In the genomic region with DNA sequence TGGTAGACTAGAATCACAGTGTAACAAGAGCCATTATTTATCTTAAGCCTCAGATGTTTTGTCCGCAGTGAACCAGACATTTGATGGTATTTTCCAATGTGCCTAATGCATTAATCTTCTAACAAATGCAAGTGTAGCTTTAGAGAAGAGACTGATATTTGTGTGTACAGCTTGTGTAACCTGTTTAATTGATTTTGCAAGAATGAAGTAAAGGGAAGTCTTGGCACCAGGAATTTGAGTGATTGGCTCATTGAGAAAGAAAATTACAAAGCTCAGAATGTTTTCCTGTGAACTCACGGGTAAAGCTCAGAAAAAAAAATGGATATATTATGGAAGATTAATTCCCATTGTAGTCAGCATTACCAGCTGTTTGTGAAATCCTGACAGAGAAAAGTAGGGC, we compare ENCODE assay signal across 17 cellular contexts.
DNase-seq lines count a peak whose midpoint lies in the region; ATAC-seq lines count a peak whose summit lies in the region.
"Had no signal": no experiment of that assay in that cellular context is flagged by ENCODE, and none has a peak within 500 bp of the region (broad histone marks: within the 10 kb centered on the region; RNA-seq: fewer than 3 reads in every experiment).

No MANE protein-coding gene starts in this region.

- DNase-seq in AML-193 (lab: John Stamatoyannopoulos, UW) (peak; percentile 73 to 77), G401 (ENCODE audit: low spot score) (peak; percentile 11), NCI-H2171 (lab: John Stamatoyannopoulos, UW) (peak; percentile 5), SKM-1 treated with dmso at 0.1 percent for 144 hours (lab: John Stamatoyannopoulos, UW; ENCODE audit: unreplicated experiment) (peak; percentile 62), cerebellum (ENCODE audit: low spot score) (no peak)
- no peak for DNase-seq in NK-92 treated with Interleukin-12 subunit alpha and Interleukin-12 subunit beta, amount 100 ng/mL, for 24 hours (lab: John Stamatoyannopoulos, UW)
- DNase-seq: BE2C; CD4-positive, CD25-positive, alpha-beta regulatory T cell; DMS79; KG1; NCI-H1417; NCI-H187 treated with DMSO at 0.1 percent for 48 hours; NCI-H526; SJCRH30 had no signal

- ATAC-seq in HG03097 (IDR thresholded peaks at IDR 0.05; ENCODE audit: low FRiP score, unreplicated experiment) = no peak
- ATAC-seq: A549, Panc1 had no signal

- in situ Hi-C loops in G401 (cut with HindIII; ENCODE audit: low sequenced_read_pairs) = no loop called here

Comparison
In these comparisons a context has a peak if more than half of its experiments do, and no peak if none do; other contexts are left out.
1. DNase-seq: peak in AML-193 (2 of 2), G401 (single experiment), NCI-H2171 (single experiment) and SKM-1 treated with dmso at 0.1 percent for 144 hours (single experiment); none in cerebellum (single experiment) and NK-92 treated with Interleukin-12 subunit alpha and Interleukin-12 subunit beta, amount 100 ng/mL, for 24 hours (single experiment).